Comparison of ENCODE assay signal across 17 cellular contexts in genomic region chr2:46277470-46278190, GRCh38. TPM values are rescaled to one million over a fixed set of nuclear protein-coding genes. Genes with fewer than 3 reads are reported as not detected.
DNase-seq lines count a peak whose midpoint lies in the region; ATAC-seq and TF ChIP-seq lines count a peak whose summit lies in the region.
"Had no signal": no experiment of that assay in that cellular context is flagged by ENCODE, and none has a peak within 500 bp of the region (broad histone marks: within the 10 kb centered on the region; RNA-seq: fewer than 3 reads in every experiment).

No MANE protein-coding gene starts in this region.

- ATAC-seq in SK-N-SH treated with all-trans-retinoic acid at 6 μM for 48 hours (peak; percentile 36; the same call in 2 of the 3 replicates), left ventricle myocardium superior (peak; percentile 53), HG03565 (IDR thresholded peaks at IDR 0.05; ENCODE audit: unreplicated experiment) (no peak)
- ATAC-seq: body of pancreas; stimulated activated effector memory CD8-positive, alpha-beta T cell treated with anti-CD3 and anti-CD28 coated beads, Interleukin-12 subunit alpha, Interleukin-12 subunit beta, amount 100 ng/mL, for 72 hours had no signal

- H3K9ac ChIP-seq in subcutaneous abdominal adipose tissue (ENCODE audit: low read length in 5 of 5): peak overlapping the region in 1 of 5 donors; percentile 9
- H3K9ac ChIP-seq: parathyroid adenoma had no signal

- no peak overlapping the region for H3K4me3 ChIP-seq in subcutaneous abdominal adipose tissue (ENCODE audit: low read depth in 1 of 5, low read length in 5 of 5)
- H3K4me3 ChIP-seq: body of pancreas, spleen had no signal

- intact Hi-C loops in left ventricle myocardium superior (cut with micrococcal nuclease): no loop called here
- intact Hi-C loops in posterior vena cava (cut with DNase I): no loop called here

- no peaks in the 10 kb centered on the region for H3K9me3 ChIP-seq in subcutaneous abdominal adipose tissue (ENCODE audit: control insufficient read depth in 5 of 5, low read length in 5 of 5)
- H3K9me3 ChIP-seq: body of pancreas, spleen had no signal

- DNase-seq in DMS153 (lab: John Stamatoyannopoulos, UW) (peak; percentile 23), DMS153 treated with DMSO at 0.1 percent for 48 hours (lab: John Stamatoyannopoulos, UW; ENCODE audit: unreplicated experiment) (no peak), left ventricle myocardium superior (peak; percentile 54), posterior vena cava (ENCODE audit: low spot score) (no peak), NCI-H1092 treated with DMSO at 0.1 percent for 48 hours (lab: John Stamatoyannopoulos, UW) (no peak)
- DNase-seq: activated naive CD4-positive, alpha-beta T cell treated with anti-CD3 and anti-CD28 coated beads for 36 hours; body of pancreas; NCI-H1417; SHP77 treated with DMSO at 0.1 percent for 48 hours; spleen; T-helper 9 cell had no signal

- H3K36me3 ChIP-seq in subcutaneous abdominal adipose tissue (ENCODE audit: control insufficient read depth in 5 of 5, insufficient read depth in 5 of 5, low read length in 5 of 5): no peaks in the 10 kb centered on the region
- H3K36me3 ChIP-seq: spleen had no signal

- no peaks in the 10 kb centered on the region for H3K27me3 ChIP-seq in subcutaneous abdominal adipose tissue (ENCODE audit: control insufficient read depth in 5 of 5, insufficient read depth in 4 of 5, low read length in 5 of 5)
- H3K27me3 ChIP-seq: body of pancreas had no signal

- peaks cover 6 to 65% (median 18%) of the 10 kb centered on the region in 5 donors for H3K4me1 ChIP-seq in subcutaneous abdominal adipose tissue (ENCODE audit: control insufficient read depth in 5 of 5, insufficient read depth in 5 of 5, low read length in 5 of 5)
- H3K4me1 ChIP-seq: body of pancreas, parathyroid adenoma had no signal

- peak overlapping the region; percentile 73 for H3K27ac ChIP-seq in subcutaneous abdominal adipose tissue (ENCODE audit: low read depth, low read length)
- H3K27ac ChIP-seq: 22Rv1, body of pancreas, parathyroid adenoma had no signal

TF ChIP-seq in SK-N-SH treated with all-trans-retinoic acid at 6 μM for 48 hours, 23 proteins besides CTCF, POLR2A, EP300 and RAD21:
- TF ChIP-seq ARNTL (CRISPR knock-in tag; IDR thresholded peaks at IDR 0.05; ENCODE audit: borderline replicate concordance, low read depth) (no peak), CREB5 (CRISPR knock-in tag; IDR thresholded peaks at IDR 0.05; ENCODE audit: low read depth) (no peak), ZFP30 (CRISPR knock-in tag; IDR thresholded peaks at IDR 0.05) (no peak), PPARA (CRISPR knock-in tag; IDR thresholded peaks at IDR 0.05; ENCODE audit: borderline replicate concordance) (no peak), SNAI2 (CRISPR knock-in tag; IDR thresholded peaks at IDR 0.05) (no peak), PATZ1 (CRISPR knock-in tag; IDR thresholded peaks at IDR 0.05; ENCODE audit: borderline replicate concordance) (no peak), ZNF70 (CRISPR knock-in tag; IDR thresholded peaks at IDR 0.05) (no peak)

RNA-seq across cellular contexts. Expression of gene EPAS1, which starts 19.6 kb away (rescaled TPM):
- total RNA-seq in left ventricle myocardium superior (212 TPM), posterior vena cava (100 to 1,000 TPM; 374 to 478 TPM)

Comparison
In these comparisons a context has a peak if more than half of its experiments do, and no peak if none do; other contexts are left out.
1. DNase-seq: peak in DMS153 (single experiment) and left ventricle myocardium superior (single experiment); none in DMS153 treated with DMSO at 0.1 percent for 48 hours (single experiment), posterior vena cava (single experiment) and NCI-H1092 treated with DMSO at 0.1 percent for 48 hours (single experiment).